Comparison of ENCODE assay signal across 9 cellular contexts in genomic region chr1:244461254-244462071, GRCh38. TPM values are rescaled to one million over a fixed set of nuclear protein-coding genes. Genes with fewer than 3 reads are reported as not detected.
DNase-seq lines count a peak whose midpoint lies in the region; ATAC-seq and TF ChIP-seq lines count a peak whose summit lies in the region.
"Had no signal": no experiment of that assay in that cellular context is flagged by ENCODE, and none has a peak within 500 bp of the region (broad histone marks: within the 10 kb centered on the region; RNA-seq: fewer than 3 reads in every experiment).

A gene with protein sequence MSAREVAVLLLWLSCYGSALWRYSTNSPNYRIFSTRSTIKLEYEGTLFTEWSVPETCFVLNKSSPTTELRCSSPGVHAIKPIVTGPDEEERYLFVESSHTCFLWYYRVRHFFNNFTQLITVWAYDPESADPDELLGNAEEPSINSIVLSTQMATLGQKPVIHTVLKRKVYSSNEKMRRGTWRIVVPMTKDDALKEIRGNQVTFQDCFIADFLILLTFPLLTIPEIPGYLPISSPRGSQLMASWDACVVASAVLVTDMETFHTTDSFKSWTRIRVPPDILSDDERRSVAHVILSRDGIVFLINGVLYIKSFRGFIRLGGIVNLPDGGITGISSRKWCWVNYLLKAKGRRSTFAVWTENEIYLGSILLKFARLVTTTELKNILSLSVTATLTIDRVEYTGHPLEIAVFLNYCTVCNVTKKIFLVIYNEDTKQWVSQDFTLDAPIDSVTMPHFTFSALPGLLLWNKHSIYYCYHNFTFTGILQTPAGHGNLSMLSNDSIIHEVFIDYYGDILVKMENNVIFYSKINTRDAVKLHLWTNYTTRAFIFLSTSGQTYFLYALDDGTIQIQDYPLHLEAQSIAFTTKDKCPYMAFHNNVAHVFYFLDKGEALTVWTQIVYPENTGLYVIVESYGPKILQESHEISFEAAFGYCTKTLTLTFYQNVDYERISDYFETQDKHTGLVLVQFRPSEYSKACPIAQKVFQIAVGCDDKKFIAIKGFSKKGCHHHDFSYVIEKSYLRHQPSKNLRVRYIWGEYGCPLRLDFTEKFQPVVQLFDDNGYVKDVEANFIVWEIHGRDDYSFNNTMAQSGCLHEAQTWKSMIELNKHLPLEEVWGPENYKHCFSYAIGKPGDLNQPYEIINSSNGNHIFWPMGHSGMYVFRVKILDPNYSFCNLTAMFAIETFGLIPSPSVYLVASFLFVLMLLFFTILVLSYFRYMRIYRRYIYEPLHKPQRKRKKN (plus strand): TSS chr1:244461273. CDS start chr1:244461430, 157 bp downstream.

- H3K36me3 ChIP-seq in BE2C, result no peaks in the 10 kb centered on the region

- no peak for TF ChIP-seq CTCF in BE2C (IDR thresholded peaks at IDR 0.05; ENCODE audit: low read depth, low read length)

- H3K4me1 Mint-ChIP-seq in activated T-cell treated with anti-CD3 and anti-CD28 coated beads, Interleukin-2, amount 50 U/mL, for 4 hours (ENCODE audit: low read depth), result peaks cover 12% of the 10 kb centered on the region

- peak within 1 kb of the TSS; percentile 54 for H3K4me3 ChIP-seq in BE2C (ENCODE audit: low read depth, low read length)
- H3K4me3 ChIP-seq: SK-N-MC had no signal

- peaks cover 11% of the 10 kb centered on the region for H3K4me1 ChIP-seq in BE2C

- peak; percentile 99 for ATAC-seq in GM19025 (IDR thresholded peaks at IDR 0.05; ENCODE audit: low read depth, unreplicated experiment)
- ATAC-seq in HG03175 (IDR thresholded peaks at IDR 0.05; ENCODE audit: unreplicated experiment), result peak; percentile 98
- peak; percentile 99 for ATAC-seq in activated T-cell treated with anti-CD3 and anti-CD28 coated beads, Interleukin-2, amount 50 U/mL, for 4 hours
- ATAC-seq in esophagus mucosa, result peak; percentile 99

- DNase-seq in BE2C, result peak; percentile 97
- peak; percentile 61 to 70 for DNase-seq in NOMO-1 (lab: John Stamatoyannopoulos, UW; ENCODE audit: unreplicated experiment in 2 of 2)
- DNase-seq in activated T-cell treated with anti-CD3 and anti-CD28 coated beads, Interleukin-2, amount 50 U/mL, for 4 hours, result peak; percentile 62
- DNase-seq in mucosa of gallbladder (ENCODE audit: low spot score), result peak; percentile 85
- DNase-seq in stimulated activated CD8-positive, alpha-beta memory T cell treated with anti-CD3 and anti-CD28 coated beads, Interleukin-4, amount 100 ng/mL, for 1 hour (ENCODE audit: low read depth in 2 of 2, low spot score in 1 of 2), result peak; percentile 41 to 56

- H3K9me3 Mint-ChIP-seq in activated T-cell treated with anti-CD3 and anti-CD28 coated beads, Interleukin-2, amount 50 U/mL, for 4 hours, result no peaks in the 10 kb centered on the region

- H3K4me3 Mint-ChIP-seq in activated T-cell treated with anti-CD3 and anti-CD28 coated beads, Interleukin-2, amount 50 U/mL, for 4 hours, result peak within 1 kb of the TSS; percentile 81

- no peaks in the 10 kb centered on the region for H3K27me3 ChIP-seq in BE2C

- no peaks in the 10 kb centered on the region for H3K27me3 Mint-ChIP-seq in activated T-cell treated with anti-CD3 and anti-CD28 coated beads, Interleukin-2, amount 50 U/mL, for 4 hours (ENCODE audit: low read depth)

- no peaks in the 10 kb centered on the region for H3K36me3 Mint-ChIP-seq in activated T-cell treated with anti-CD3 and anti-CD28 coated beads, Interleukin-2, amount 50 U/mL, for 4 hours (ENCODE audit: insufficient read depth)

- H3K9me3 ChIP-seq in BE2C, result no peaks in the 10 kb centered on the region

RNA-seq across cellular contexts. Expression of the gene that starts here (rescaled TPM):
- not detected for polyA plus RNA-seq in BE2C (2012; ENCODE audit: insufficient read depth, insufficient read length, low read depth)
- total RNA-seq in activated T-cell treated with anti-CD3 and anti-CD28 coated beads, Interleukin-2, amount 50 U/mL, for 4 hours, result not detected
- total RNA-seq in esophagus mucosa, result 0.64 TPM
- 0.72 TPM for total RNA-seq in mucosa of gallbladder

Comparison
In these comparisons a context has a peak if more than half of its experiments do, and no peak if none do; other contexts are left out.
1. Peak in every context shown above with its lines: DNase-seq, ATAC-seq and H3K4me3 ChIP-seq.
2. Peak in DNase-seq and ATAC-seq in activated T-cell treated with anti-CD3 and anti-CD28 coated beads, Interleukin-2, amount 50 U/mL, for 4 hours; RNA of the gene not detected or under 1 TPM.
3. Peak in ATAC-seq in esophagus mucosa; RNA of the gene not detected or under 1 TPM.
4. Peak in DNase-seq in mucosa of gallbladder; RNA of the gene not detected or under 1 TPM.